14 cellular contexts compared by ENCODE assay signal in the genomic region with DNA sequence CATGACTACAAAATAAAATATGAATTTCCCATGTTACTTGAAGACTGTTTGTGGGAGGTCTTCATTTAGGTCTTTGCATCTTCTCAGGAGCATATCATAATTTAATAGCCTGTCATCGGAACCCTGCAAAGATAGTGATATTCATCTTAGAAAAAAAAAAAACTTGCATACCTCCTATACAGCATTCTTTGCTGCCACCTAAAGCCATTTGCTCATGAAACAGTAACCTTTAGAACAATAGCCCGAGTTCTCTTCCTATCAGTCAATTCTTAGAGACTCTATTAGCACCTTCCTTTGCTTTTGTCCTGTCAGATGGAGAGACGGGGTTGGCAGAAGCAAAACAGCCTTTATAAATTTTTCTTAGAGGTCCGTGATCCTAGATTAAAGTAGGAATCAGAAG.
"Had no signal": no experiment of that assay in that cellular context is flagged by ENCODE, and none has a peak within 500 bp of the region (broad histone marks: within the 10 kb centered on the region; RNA-seq: fewer than 3 reads in every experiment).

No MANE protein-coding gene starts in this region.

- H3K27me3 Mint-ChIP-seq: activated CD4-positive, alpha-beta memory T cell treated with anti-CD3 and anti-CD28 coated beads for 36 hours; activated CD4-positive, alpha-beta T cell treated with anti-CD3 and anti-CD28 coated beads for 36 hours; activated T-cell treated with anti-CD3 and anti-CD28 coated beads, Interleukin-2, amount 50 U/mL, for 24 hours; stimulated activated naive CD8-positive, alpha-beta T cell treated with anti-CD3 and anti-CD28 coated beads, Interleukin-15, Interleukin-2, amounts not matched to agents 100 ng/mL and 50 ng/mL, for 24 hours had no signal

- ATAC-seq: activated CD4-positive, alpha-beta T cell treated with anti-CD3 and anti-CD28 coated beads for 36 hours; psoas muscle; right lobe of liver had no signal

- H3K9me3 Mint-ChIP-seq: activated CD4-positive, alpha-beta memory T cell treated with anti-CD3 and anti-CD28 coated beads for 36 hours; activated T-cell treated with anti-CD3 and anti-CD28 coated beads, Interleukin-2, amount 50 U/mL, for 24 hours; stimulated activated naive CD8-positive, alpha-beta T cell treated with anti-CD3 and anti-CD28 coated beads, Interleukin-15, Interleukin-2, amounts not matched to agents 100 ng/mL and 50 ng/mL, for 24 hours had no signal

- H3K27ac ChIP-seq: cardiac muscle cell, psoas muscle, right lobe of liver, suprapubic skin had no signal

- H3K36me3 Mint-ChIP-seq: activated CD4-positive, alpha-beta memory T cell treated with anti-CD3 and anti-CD28 coated beads for 36 hours had no signal

- H3K27ac Mint-ChIP-seq: activated CD4-positive, alpha-beta memory T cell treated with anti-CD3 and anti-CD28 coated beads for 36 hours; activated CD4-positive, alpha-beta T cell treated with anti-CD3 and anti-CD28 coated beads for 36 hours; activated T-cell treated with anti-CD3 and anti-CD28 coated beads, Interleukin-2, amount 50 U/mL, for 24 hours; nephron progenitor cell; stimulated activated naive CD8-positive, alpha-beta T cell treated with anti-CD3 and anti-CD28 coated beads, Interleukin-15, Interleukin-2, amounts not matched to agents 100 ng/mL and 50 ng/mL, for 24 hours had no signal

- DNase-seq: activated CD4-positive, alpha-beta memory T cell treated with anti-CD3 and anti-CD28 coated beads for 36 hours; activated CD4-positive, alpha-beta T cell treated with anti-CD3 and anti-CD28 coated beads for 36 hours; activated effector memory CD4-positive, alpha-beta T cell treated with Interleukin-2 at 50 U/mL for 16 hours; activated naive CD4-positive, alpha-beta T cell treated with anti-CD3 and anti-CD28 coated beads, Interleukin-2, amount 50 U/mL, for 16 hours; activated T-cell treated with anti-CD3 and anti-CD28 coated beads, Interleukin-2, amount 50 U/mL, for 24 hours; kidney glomerular epithelial cell; mesenchymal stem cell; nephron progenitor cell; psoas muscle; right lobe of liver; trophoblast cell had no signal

- H3K4me3 Mint-ChIP-seq: activated CD4-positive, alpha-beta memory T cell treated with anti-CD3 and anti-CD28 coated beads for 36 hours; activated CD4-positive, alpha-beta T cell treated with anti-CD3 and anti-CD28 coated beads for 36 hours; activated T-cell treated with anti-CD3 and anti-CD28 coated beads, Interleukin-2, amount 50 U/mL, for 24 hours; nephron progenitor cell; stimulated activated naive CD8-positive, alpha-beta T cell treated with anti-CD3 and anti-CD28 coated beads, Interleukin-15, Interleukin-2, amounts not matched to agents 100 ng/mL and 50 ng/mL, for 24 hours had no signal

- H3K4me3 ChIP-seq: cardiac muscle cell, psoas muscle, right lobe of liver, suprapubic skin had no signal

- H3K27me3 ChIP-seq: cardiac muscle cell, suprapubic skin had no signal

- H3K9me3 ChIP-seq: psoas muscle, right lobe of liver, suprapubic skin had no signal

- H3K36me3 ChIP-seq: cardiac muscle cell, right lobe of liver, suprapubic skin had no signal

- H3K4me1 ChIP-seq: psoas muscle, right lobe of liver had no signal
